Comparison of ENCODE assay signal across 8 cellular contexts in the genomic region with DNA sequence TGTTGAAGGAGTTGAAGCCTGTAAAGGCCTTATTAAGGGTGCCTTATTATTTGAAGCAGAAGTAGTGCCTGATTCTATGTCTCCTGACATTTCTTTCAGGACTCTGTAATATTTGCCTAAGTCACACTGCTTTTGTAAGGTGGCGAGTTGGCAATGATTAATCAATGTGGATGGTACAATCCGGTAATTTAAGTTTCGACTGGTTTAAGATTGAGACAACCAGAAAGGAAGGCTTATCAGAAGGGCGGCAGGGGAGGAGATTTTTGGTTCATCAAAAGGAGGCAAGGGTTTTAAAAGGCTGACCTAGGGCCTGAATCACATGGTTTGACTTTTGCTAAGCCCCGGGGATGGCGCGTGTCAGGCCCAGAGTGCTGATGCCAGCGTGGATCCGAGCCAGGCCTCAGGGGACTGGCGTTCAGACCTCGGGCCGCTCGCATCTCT. TPM values are rescaled to one million over a fixed set of nuclear protein-coding genes. Genes with fewer than 3 reads are reported as not detected.
DNase-seq lines count a peak whose midpoint lies in the region; ATAC-seq, FAIRE-seq and TF ChIP-seq lines count a peak whose summit lies in the region.

No MANE protein-coding gene starts in this region.

- intact Hi-C loops in lower lobe of right lung (cut with DNase I) = no loop called here

- H3K36me3 Mint-ChIP-seq in activated T-cell treated with anti-CD3 and anti-CD28 coated beads, Interleukin-2, amount 50 U/mL, for 24 hours (ENCODE audit: low read depth) = peaks cover 29% of the 10 kb centered on the region
- no peaks in the 10 kb centered on the region for H3K36me3 Mint-ChIP-seq in astrocyte (ENCODE audit: low read depth, unreplicated experiment)

- H3K4me2 ChIP-seq in astrocyte (ENCODE audit: low read length) = peak overlapping the region; percentile 93

- peak overlapping the region; percentile 89 for H3K4me3 ChIP-seq in astrocyte (ENCODE audit: insufficient read depth, low read depth, low read length)
- peak overlapping the region; percentile 84 for H3K4me3 ChIP-seq in lower lobe of right lung
- peak overlapping the region; percentile 58 to 86 (median 69) for H3K4me3 ChIP-seq in tibial nerve

- no peak for FAIRE-seq in astrocyte (lab: Jason Lieb, UNC)

- peak overlapping the region; percentile 100 for H3K27ac Mint-ChIP-seq in activated T-cell treated with anti-CD3 and anti-CD28 coated beads, Interleukin-2, amount 50 U/mL, for 24 hours
- H3K27ac Mint-ChIP-seq in astrocyte (ENCODE audit: unreplicated experiment) = peak overlapping the region; percentile 98

- TF ChIP-seq CTCF in astrocyte (IDR thresholded peaks at IDR 0.05; ENCODE audit: insufficient read depth, low read depth, low read length) (no peak), lower lobe of right lung (IDR thresholded peaks at IDR 0.05) (no peak), tibial nerve (IDR thresholded peaks at IDR 0.05) (no peak)

- H3K79me2 ChIP-seq in astrocyte (ENCODE audit: insufficient read depth, low read length) = peaks cover 39% of the 10 kb centered on the region

- H3K27me3 ChIP-seq in astrocyte (ENCODE audit: insufficient read depth, low read length) (no peaks in the 10 kb centered on the region), lower lobe of right lung (ENCODE audit: low read depth) (no peaks in the 10 kb centered on the region), tibial nerve (no peaks in the 10 kb centered on the region)

- peaks cover 2% of the 10 kb centered on the region for H3K27me3 Mint-ChIP-seq in activated T-cell treated with anti-CD3 and anti-CD28 coated beads, Interleukin-2, amount 50 U/mL, for 24 hours
- H3K27me3 Mint-ChIP-seq in astrocyte (ENCODE audit: low read depth, unreplicated experiment) = no peaks in the 10 kb centered on the region

- H3K9me3 ChIP-seq in astrocyte (ENCODE audit: insufficient read depth, low read depth, low read length) (no peaks in the 10 kb centered on the region), lower lobe of right lung (no peaks in the 10 kb centered on the region), tibial nerve (no peaks in the 10 kb centered on the region)

- H2AFZ ChIP-seq in astrocyte (ENCODE audit: low read depth, low read length) = peak overlapping the region; percentile 98

- H4K20me1 ChIP-seq in astrocyte (ENCODE audit: insufficient read depth, low read length) = peaks cover 34% of the 10 kb centered on the region

- WGBS in tibial nerve, 2 donors = 23 to 25% methylated on average over 13 of the region's 13 CpGs

- H3K9me3 Mint-ChIP-seq in activated T-cell treated with anti-CD3 and anti-CD28 coated beads, Interleukin-2, amount 50 U/mL, for 24 hours = no peaks in the 10 kb centered on the region
- no peaks in the 10 kb centered on the region for H3K9me3 Mint-ChIP-seq in astrocyte (ENCODE audit: unreplicated experiment)

- no peak for TF ChIP-seq POLR2A in tibial nerve (IDR thresholded peaks at IDR 0.05)

- no peaks in the 10 kb centered on the region for H3K36me3 ChIP-seq in astrocyte (ENCODE audit: insufficient read depth, low read length)
- H3K36me3 ChIP-seq in lower lobe of right lung = no peaks in the 10 kb centered on the region
- H3K36me3 ChIP-seq in tibial nerve = no peaks in the 10 kb centered on the region

- H3K27ac ChIP-seq in astrocyte (ENCODE audit: low read depth, low read length) (peak overlapping the region; percentile 94), lower lobe of right lung (peak overlapping the region; percentile 99), tibial nerve (peak overlapping the region; percentile 96 to 99 (median 98))

- peak in 1 of 2 donors; percentile 37 for TF ChIP-seq EP300 in tibial nerve (IDR thresholded peaks at IDR 0.05)

- no peak for DNase-seq in activated T-cell treated with anti-CD3 and anti-CD28 coated beads, Interleukin-2, amount 50 U/mL, for 24 hours
- no peak for DNase-seq in activated T-cell treated with anti-CD3 and anti-CD28 coated beads, Interleukin-2, amount 50 U/mL, for 1 hour
- no peak for DNase-seq in astrocyte (ENCODE audit: low read depth)
- DNase-seq in lower lobe of right lung = no peak
- DNase-seq in tibial nerve (ENCODE audit: low spot score in 2 of 2) = no peak
- no peak for DNase-seq in activated CD4-positive, alpha-beta T cell treated with anti-CD3 and anti-CD28 coated beads, Interleukin-2, amount 50 U/mL, for 48 hours

- peaks cover 18% of the 10 kb centered on the region for H3K4me1 ChIP-seq in astrocyte (ENCODE audit: insufficient read depth, low read length)
- H3K4me1 ChIP-seq in lower lobe of right lung = peaks cover 40% of the 10 kb centered on the region
- peaks cover 0 to 60% (median 29%) of the 10 kb centered on the region in 4 donors for H3K4me1 ChIP-seq in tibial nerve

- peaks cover 43% of the 10 kb centered on the region for H3K4me1 Mint-ChIP-seq in activated T-cell treated with anti-CD3 and anti-CD28 coated beads, Interleukin-2, amount 50 U/mL, for 24 hours (ENCODE audit: low read depth)
- peaks cover 31% of the 10 kb centered on the region for H3K4me1 Mint-ChIP-seq in astrocyte (ENCODE audit: low read depth, unreplicated experiment)

- peak overlapping the region; percentile 96 for H3K4me3 Mint-ChIP-seq in activated T-cell treated with anti-CD3 and anti-CD28 coated beads, Interleukin-2, amount 50 U/mL, for 24 hours
- H3K4me3 Mint-ChIP-seq in astrocyte (ENCODE audit: unreplicated experiment) = peak overlapping the region; percentile 94

- H3K9ac ChIP-seq in astrocyte (ENCODE audit: low read length) = peak overlapping the region; percentile 89

- ATAC-seq in lower lobe of right lung = no peak
- ATAC-seq in GM18858 (IDR thresholded peaks at IDR 0.05; ENCODE audit: unreplicated experiment) = no peak
- no peak for ATAC-seq in activated CD4-positive, CD25-positive, alpha-beta regulatory T cell treated with anti-CD3 and anti-CD28 coated beads, Interleukin-2, amount 50 U/mL, for 24 hours

RNA-seq across cellular contexts. Expression of a gene that starts 0.8 kb away (rescaled TPM):
- total RNA-seq in astrocyte (44.2 and 49.9 TPM in 2 replicates), lower lobe of right lung (138 TPM), tibial nerve (100 to 1,000 TPM; 107 to 142 (median 128) TPM)

RNA-seq across cellular contexts. Expression of a gene that starts 19.8 kb away (rescaled TPM):
- total RNA-seq in astrocyte = not detected in 2 replicates
- 3.1 TPM for total RNA-seq in lower lobe of right lung
- 1 to 10 TPM in 1 of 4 donors, under 1 TPM in 3; 0.60 to 1.4 (median 0.86) TPM for total RNA-seq in tibial nerve

RNA-seq across cellular contexts. Expression of a gene that starts 59.9 kb away (rescaled TPM):
- 44.8 and 47.1 TPM in 2 replicates for total RNA-seq in astrocyte
- total RNA-seq in lower lobe of right lung = 44.9 TPM
- 10 to 100 TPM; 18.6 to 28.2 (median 22.3) TPM for total RNA-seq in tibial nerve
